Comparison of ENCODE assay signal across 9 cellular contexts in the genomic region with DNA sequence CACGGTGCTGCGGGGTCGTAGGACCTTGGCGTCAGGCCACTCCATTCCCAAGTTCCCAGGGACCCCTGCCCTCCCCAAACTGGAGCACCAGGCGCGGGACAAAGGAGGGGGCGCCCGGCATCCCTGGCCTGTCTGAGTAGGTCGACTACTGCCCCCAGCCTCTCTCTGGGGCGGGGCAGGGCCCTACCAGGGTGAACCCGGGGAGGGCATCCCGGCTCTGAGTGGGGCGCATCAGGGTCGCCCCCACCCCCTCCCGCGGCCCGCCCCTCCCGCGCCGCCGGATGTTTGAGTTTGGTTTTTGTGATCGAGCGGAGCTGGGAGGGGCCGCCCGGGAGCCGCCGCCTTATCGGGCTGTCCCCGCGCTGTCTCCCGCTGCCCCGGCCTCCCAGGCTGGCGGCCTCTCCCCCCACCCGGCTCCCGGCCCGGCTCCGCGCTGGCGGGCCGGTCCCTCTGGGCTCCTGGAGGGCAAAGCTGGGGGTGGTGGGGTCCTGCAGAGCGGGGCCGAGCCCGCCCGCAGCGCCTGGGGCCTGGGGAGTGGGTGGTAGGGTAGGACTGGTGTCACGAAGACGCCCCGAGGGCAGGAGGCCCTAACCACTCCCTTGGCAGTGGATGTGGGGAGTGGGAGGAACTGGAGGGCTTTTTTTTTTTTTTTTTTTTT. TPM values are rescaled to one million over a fixed set of nuclear protein-coding genes. Genes with fewer than 3 reads are reported as not detected.
DNase-seq lines count a peak whose midpoint lies in the region; ATAC-seq and TF ChIP-seq lines count a peak whose summit lies in the region.
"Had no signal": no experiment of that assay in that cellular context is flagged by ENCODE, and none has a peak within 500 bp of the region (broad histone marks: within the 10 kb centered on the region; RNA-seq: fewer than 3 reads in every experiment).

No MANE protein-coding gene starts in this region.

- peaks cover 4% of the 10 kb centered on the region for H3K27me3 Mint-ChIP-seq in activated CD4-positive, alpha-beta memory T cell treated with anti-CD3 and anti-CD28 coated beads for 36 hours

- H3K9ac ChIP-seq in ES-I3 (ENCODE audit: low read depth, low read length): peak overlapping the region; percentile 45; the same call in 1 of the 2 replicates

- H3K27ac Mint-ChIP-seq in activated CD4-positive, alpha-beta memory T cell treated with anti-CD3 and anti-CD28 coated beads for 36 hours: no peak overlapping the region

- peaks cover 32% of the 10 kb centered on the region for H3K4me1 ChIP-seq in ES-I3 (ENCODE audit: insufficient read depth, low read length)
- H3K4me1 ChIP-seq in psoas muscle: peaks cover 6% of the 10 kb centered on the region
- H3K4me1 ChIP-seq: HAP-1 had no signal

- ATAC-seq in left cardiac atrium (peak; percentile 62 to 81), psoas muscle (peak in 1 of 4 donors; percentile 32), GM21717 (IDR thresholded peaks at IDR 0.05; ENCODE audit: unreplicated experiment) (no peak)

- POLR2A ChIA-PET in activated CD4-positive, alpha-beta memory T cell treated with anti-CD3 and anti-CD28 coated beads for 36 hours (lab: Charles Lee): no interaction called here

- intact Hi-C loops in activated CD4-positive, alpha-beta memory T cell treated with anti-CD3 and anti-CD28 coated beads for 36 hours (cut with micrococcal nuclease): no loop called here
- intact Hi-C loops in left cardiac atrium (cut with DNase I) (no loop called here), psoas muscle (cut with DNase I) (no loop called here)

- peaks cover 0 to 13% (median 6%) of the 10 kb centered on the region in 3 donors for H3K27me3 ChIP-seq in psoas muscle (ENCODE audit: insufficient read depth in 3 of 3, low read length in 2 of 3)

- no peak overlapping the region for H3K27ac ChIP-seq in psoas muscle

- H3K9me3 ChIP-seq in ES-I3 (ENCODE audit: control insufficient read depth, insufficient read depth, low read length) (no peaks in the 10 kb centered on the region), psoas muscle (no peaks in the 10 kb centered on the region)
- H3K9me3 ChIP-seq: HAP-1 had no signal

- peak; percentile 45 for DNase-seq in activated CD4-positive, alpha-beta memory T cell treated with anti-CD3 and anti-CD28 coated beads for 36 hours
- DNase-seq in left cardiac atrium (peak; percentile 72), psoas muscle (no peak), GM19240 (ENCODE audit: insufficient read length, low spot score) (no peak), NCI-H446 treated with DMSO at 0.1 percent for 48 hours (lab: John Stamatoyannopoulos, UW) (no peak), HT-29 (ENCODE audit: low spot score) (no peak)

- no peaks in the 10 kb centered on the region for H3K9me3 Mint-ChIP-seq in activated CD4-positive, alpha-beta memory T cell treated with anti-CD3 and anti-CD28 coated beads for 36 hours

- no peaks in the 10 kb centered on the region for H3K36me3 ChIP-seq in ES-I3 (ENCODE audit: insufficient read depth, low read length)
- no peaks in the 10 kb centered on the region for H3K36me3 ChIP-seq in psoas muscle (ENCODE audit: insufficient read depth in 1 of 2, low read depth in 1 of 2)
- H3K36me3 ChIP-seq: HAP-1 had no signal

- H3K4me3 ChIP-seq in psoas muscle: peak overlapping the region; percentile 32
- H3K4me3 ChIP-seq: HAP-1 had no signal

- TF ChIP-seq CTCF in psoas muscle (IDR thresholded peaks at IDR 0.05): no peak

- H3K4me1 Mint-ChIP-seq in activated CD4-positive, alpha-beta memory T cell treated with anti-CD3 and anti-CD28 coated beads for 36 hours (ENCODE audit: low read depth): peaks cover 5% of the 10 kb centered on the region

- WGBS in psoas muscle, 3 donors: 25 to 41% (median 31%) methylated on average over 34 to 47 of the region's 48 CpGs

- H3K36me3 Mint-ChIP-seq in activated CD4-positive, alpha-beta memory T cell treated with anti-CD3 and anti-CD28 coated beads for 36 hours: no peaks in the 10 kb centered on the region

- CTCF ChIA-PET in activated CD4-positive, alpha-beta memory T cell treated with anti-CD3 and anti-CD28 coated beads for 36 hours (lab: Charles Lee): interaction anchor here (0.9 kb wide), 1 partner anchor 121 kb away, joined by 3 read pairs; no protein-coding TSS in a partner anchor

- no peak overlapping the region for H3K4me3 Mint-ChIP-seq in activated CD4-positive, alpha-beta memory T cell treated with anti-CD3 and anti-CD28 coated beads for 36 hours

RNA-seq across cellular contexts. Expression of a gene that starts 47.2 kb away (rescaled TPM):
- total RNA-seq in activated CD4-positive, alpha-beta memory T cell treated with anti-CD3 and anti-CD28 coated beads for 36 hours: under 1 TPM; 0.07 to 0.24 TPM
- total RNA-seq in left cardiac atrium (10 to 100 TPM; 13.5 to 51.5 TPM), psoas muscle (1 to 10 TPM; 1.3 to 5.5 (median 3.8) TPM)
- polyA plus RNA-seq in psoas muscle: 1 to 10 TPM in 1 of 3 donors, under 1 TPM in 2; 0.52 to 3.0 (median 0.79) TPM
- 101 and 123 TPM in 2 replicates for total RNA-seq in HT-29 (2014; rRNA removed; shearing (Covaris generic))

Comparison
In these comparisons a context has a peak if more than half of its experiments do, and no peak if none do; other contexts are left out.
1. DNase-seq: peak in activated CD4-positive, alpha-beta memory T cell treated with anti-CD3 and anti-CD28 coated beads for 36 hours (single experiment) and left cardiac atrium (single experiment); none in psoas muscle (0 of 2), GM19240 (single experiment), NCI-H446 treated with DMSO at 0.1 percent for 48 hours (single experiment) and HT-29 (single experiment).